In genomic region chr4:73662709-73663546, GRCh38 we compare ENCODE assay signal across 8 cellular contexts. TPM values are rescaled to one million over a fixed set of nuclear protein-coding genes. Genes with fewer than 3 reads are reported as not detected.
DNase-seq lines count a peak whose midpoint lies in the region; ATAC-seq and TF ChIP-seq lines count a peak whose summit lies in the region.

No MANE protein-coding gene starts in this region.

- no peaks in the 10 kb centered on the region for H3K36me3 ChIP-seq in sigmoid colon

- H3K27me3 ChIP-seq in sigmoid colon, result no peaks in the 10 kb centered on the region

- no peaks in the 10 kb centered on the region for H3K9me3 ChIP-seq in sigmoid colon

- 20 to 27% methylated on average over 6 of the region's 6 CpGs for whole genome bisulfite sequencing in sigmoid colon, 2 donors

- no peaks in the 10 kb centered on the region for H3K4me1 ChIP-seq in sigmoid colon

- TF ChIP-seq CTCF in fibroblast of pulmonary artery (IDR thresholded peaks at IDR 0.05; ENCODE audit: low read length, missing control alignments) (peak; percentile 53), sigmoid colon (IDR thresholded peaks at IDR 0.05) (peak in 3 of 4 experiments; percentile 43 to 55 (median 48))

- no peak overlapping the region for H3K4me3 Mint-ChIP-seq in activated naive CD4-positive, alpha-beta T cell treated with anti-CD3 and anti-CD28 coated beads, Interleukin-2, amount 10 ng/mL, durations not matched to agents 7 days and 5 days

- TF ChIP-seq EP300 in sigmoid colon (IDR thresholded peaks at IDR 0.05), result no peak

- TF ChIP-seq POLR2A in sigmoid colon (IDR thresholded peaks at IDR 0.05), result no peak

- H3K9me3 Mint-ChIP-seq in activated naive CD4-positive, alpha-beta T cell treated with anti-CD3 and anti-CD28 coated beads, Interleukin-2, amount 10 ng/mL, durations not matched to agents 7 days and 5 days, result no peaks in the 10 kb centered on the region

- no peaks in the 10 kb centered on the region for H3K36me3 Mint-ChIP-seq in activated naive CD4-positive, alpha-beta T cell treated with anti-CD3 and anti-CD28 coated beads, Interleukin-2, amount 10 ng/mL, durations not matched to agents 7 days and 5 days

- peak; percentile 61 for DNase-seq in DMS53 treated with DMSO at 0.1 percent for 48 hours (lab: John Stamatoyannopoulos, UW; ENCODE audit: unreplicated experiment)
- DNase-seq in Kasumi-1 (lab: John Stamatoyannopoulos, UW), result peak; percentile 89 to 93
- peak; percentile 20 for DNase-seq in RPMI8226
- DNase-seq in fibroblast of pulmonary artery (ENCODE audit: low read depth), result peak; percentile 89
- DNase-seq in sigmoid colon, result no peak
- DNase-seq in activated naive CD4-positive, alpha-beta T cell treated with anti-CD3 and anti-CD28 coated beads, Interleukin-2, amount 10 ng/mL, durations not matched to agents 7 days and 5 days, result no peak

- H3K27ac ChIP-seq in sigmoid colon, result no peak overlapping the region

- no peaks in the 10 kb centered on the region for H3K27me3 Mint-ChIP-seq in activated naive CD4-positive, alpha-beta T cell treated with anti-CD3 and anti-CD28 coated beads, Interleukin-2, amount 10 ng/mL, durations not matched to agents 7 days and 5 days

- ATAC-seq in GM21447 (IDR thresholded peaks at IDR 0.05; ENCODE audit: unreplicated experiment) (peak; percentile 89), HG03045 (IDR thresholded peaks at IDR 0.05; ENCODE audit: unreplicated experiment) (no peak)

- no peak overlapping the region for H3K27ac Mint-ChIP-seq in activated naive CD4-positive, alpha-beta T cell treated with anti-CD3 and anti-CD28 coated beads, Interleukin-2, amount 10 ng/mL, durations not matched to agents 7 days and 5 days

- CTCF ChIA-PET in activated naive CD4-positive, alpha-beta T cell treated with anti-CD3 and anti-CD28 coated beads, Interleukin-2, amount 10 ng/mL, durations not matched to agents 7 days and 5 days (lab: Charles Lee), result interaction anchor here (1.0 to 1.3 kb wide), 3 partner anchors 9 to 472 kb away, joined by 3 to 6 read pairs (median 4); no protein-coding TSS in a partner anchor

- H3K4me3 ChIP-seq in fibroblast of pulmonary artery (replicated peaks; ENCODE audit: low read depth, low read length) (no peak overlapping the region), sigmoid colon (no peak overlapping the region)

- intact Hi-C loops in sigmoid colon (cut with DNase I), result loop anchor here (2.0 to 5.0 kb wide), 3 partner anchors 69 to 472 kb away; no protein-coding TSS in a partner anchor

- H3K4me1 Mint-ChIP-seq in activated naive CD4-positive, alpha-beta T cell treated with anti-CD3 and anti-CD28 coated beads, Interleukin-2, amount 10 ng/mL, durations not matched to agents 7 days and 5 days, result no peaks in the 10 kb centered on the region

RNA-seq across cellular contexts. Expression of gene RASSF6, which starts 42.7 kb away (rescaled TPM):
- total RNA-seq in sigmoid colon, result under 1 TPM in 3 of 4 donors, not detected in 1; under 0.01 to 0.41 (median 0.36) TPM
- 10 to 100 TPM in 2 of 3 donors, 1 to 10 TPM in 1; 6.6 to 30.1 (median 20.4) TPM for polyA plus RNA-seq in sigmoid colon

Comparison
In these comparisons a context has a peak if more than half of its experiments do, and no peak if none do; other contexts are left out.
1. DNase-seq: peak in DMS53 treated with DMSO at 0.1 percent for 48 hours (single experiment), Kasumi-1 (2 of 2), RPMI8226 (single experiment) and fibroblast of pulmonary artery (single experiment); none in sigmoid colon (single experiment) and activated naive CD4-positive, alpha-beta T cell treated with anti-CD3 and anti-CD28 coated beads, Interleukin-2, amount 10 ng/mL, durations not matched to agents 7 days and 5 days (single experiment).